16 cellular contexts compared by ENCODE assay signal in the genomic region with DNA sequence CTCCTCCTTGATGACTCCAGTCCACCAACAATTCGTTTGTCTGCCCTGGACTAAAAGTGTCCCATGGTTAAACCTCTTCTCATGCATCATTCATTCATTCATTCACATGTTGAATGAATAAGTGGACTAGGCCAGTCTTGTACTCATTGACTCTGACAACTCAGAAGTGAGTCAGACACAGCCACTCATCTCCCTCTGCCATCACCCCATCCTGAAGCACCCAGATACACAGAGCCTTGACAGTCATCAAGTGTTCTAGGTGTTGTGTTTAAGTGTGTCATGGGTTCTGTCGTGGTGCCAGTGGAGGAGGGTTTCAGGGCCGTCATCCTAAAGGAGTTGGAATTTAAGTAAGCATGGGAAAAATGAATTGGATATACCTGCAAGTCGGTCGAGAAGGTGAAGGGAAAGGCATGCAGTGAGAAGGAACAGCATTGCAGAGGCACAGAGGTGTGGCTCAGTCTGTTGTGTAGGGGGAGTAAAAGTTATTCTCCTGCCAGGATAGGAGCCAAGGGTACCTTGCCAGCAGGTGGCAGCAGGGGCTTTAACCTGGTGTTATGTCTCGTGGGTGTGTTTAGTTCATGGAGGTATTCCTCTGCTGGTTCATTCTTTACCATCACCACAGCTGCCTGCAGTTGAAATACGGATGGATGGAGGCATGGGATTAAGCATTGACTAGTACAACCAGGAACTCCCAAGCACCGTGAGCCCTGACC. TPM values are rescaled to one million over a fixed set of nuclear protein-coding genes. Genes with fewer than 3 reads are reported as not detected.
A peak's percentile ranks its signal among the peaks of the same experiment; 100 is the strongest.
DNase-seq lines count a peak whose midpoint lies in the region; ATAC-seq, FAIRE-seq and TF ChIP-seq lines count a peak whose summit lies in the region.
"Had no signal": no experiment of that assay in that cellular context is flagged by ENCODE, and none has a peak within 500 bp of the region (broad histone marks: within the 10 kb centered on the region; RNA-seq: fewer than 3 reads in every experiment).

No MANE protein-coding gene starts in this region.

- H3K27ac Mint-ChIP-seq in HFFc6, result peak overlapping the region; percentile 4; the same call in 1 of the 2 replicates
- H3K27ac Mint-ChIP-seq: stimulated activated naive CD8-positive, alpha-beta T cell treated with anti-CD3 and anti-CD28 coated beads, Interleukin-15, Interleukin-2, amounts not matched to agents 100 ng/mL and 50 ng/mL, for 24 hours had no signal

- dilution Hi-C loops in keratinocyte (cut with MboI; ENCODE audit: extremely low pct_ligation_motif_present, low sequenced_read_pairs), result no loop called here

- no peak overlapping the region for H2AFZ ChIP-seq in keratinocyte (ENCODE audit: control insufficient read depth, low read length)

- TF ChIP-seq CTCF in HFFc6 (IDR thresholded peaks at IDR 0.05), result no peak; the same call in 1 of the 2 replicates
- peak in 1 of 3 experiments; percentile 38 for TF ChIP-seq CTCF in keratinocyte (optimal IDR thresholded peaks at IDR 0.05 in 1 of 3, IDR thresholded peaks at IDR 0.05 in 1 of 3, conservative IDR thresholded peaks at IDR 0.05 in 1 of 3; ENCODE audit: extremely low read depth in 1 of 3, insufficient read depth in 2 of 3, low read length in 3 of 3)

- FAIRE-seq in keratinocyte (lab: Jason Lieb, UNC), result peak; percentile 64

- no peaks in the 10 kb centered on the region for H3K36me3 ChIP-seq in keratinocyte (ENCODE audit: control insufficient read depth in 2 of 2, extremely low read depth in 1 of 2, insufficient read depth in 2 of 2, low read length in 2 of 2)
- H3K36me3 ChIP-seq: Peyer's patch had no signal

- no peaks in the 10 kb centered on the region for H4K20me1 ChIP-seq in keratinocyte (ENCODE audit: control insufficient read depth, extremely low read depth, insufficient read depth, low read length)

- DNase-seq in DMS 273 (lab: John Stamatoyannopoulos, UW; ENCODE audit: unreplicated experiment) (peak; percentile 7), DMS 273 treated with DMSO at 0.1 percent for 48 hours (lab: John Stamatoyannopoulos, UW) (no peak), HFFc6 (peak; percentile 13), keratinocyte (ENCODE audit: low read depth, low spot score) (peak; percentile 9), T-helper 2 cell (no peak)
- DNase-seq in activated CD4-positive, alpha-beta T cell treated with anti-CD3 and anti-CD28 coated beads, Interleukin-2, amount 50 U/mL, for 4 hours, result peak; percentile 30 to 40
- no peak for DNase-seq in NK-92 treated with Interleukin-12 subunit alpha and Interleukin-12 subunit beta, amount 100 ng/mL, for 24 hours (lab: John Stamatoyannopoulos, UW)
- DNase-seq: amniotic stem cell, NCI-H187, Peyer's patch had no signal

- no peaks in the 10 kb centered on the region for H3K9me1 ChIP-seq in keratinocyte (ENCODE audit: control insufficient read depth, extremely low read depth, insufficient read depth, low read length)

- H3K9me3 Mint-ChIP-seq in HFFc6, result no peaks in the 10 kb centered on the region
- H3K9me3 Mint-ChIP-seq: stimulated activated naive CD8-positive, alpha-beta T cell treated with anti-CD3 and anti-CD28 coated beads, Interleukin-15, Interleukin-2, amounts not matched to agents 100 ng/mL and 50 ng/mL, for 24 hours had no signal

- H3K9me3 ChIP-seq in keratinocyte (ENCODE audit: control insufficient read depth, low read depth, low read length), result no peaks in the 10 kb centered on the region
- H3K9me3 ChIP-seq: Peyer's patch had no signal

- no peak for ATAC-seq in HG02642 (IDR thresholded peaks at IDR 0.05; ENCODE audit: poor library complexity, unreplicated experiment)

- peaks cover 5% of the 10 kb centered on the region for H3K27me3 Mint-ChIP-seq in HFFc6 (ENCODE audit: insufficient read depth)
- H3K27me3 Mint-ChIP-seq: stimulated activated naive CD8-positive, alpha-beta T cell treated with anti-CD3 and anti-CD28 coated beads, Interleukin-15, Interleukin-2, amounts not matched to agents 100 ng/mL and 50 ng/mL, for 24 hours had no signal

- no peak overlapping the region for H3K4me3 Mint-ChIP-seq in HFFc6
- H3K4me3 Mint-ChIP-seq: stimulated activated naive CD8-positive, alpha-beta T cell treated with anti-CD3 and anti-CD28 coated beads, Interleukin-15, Interleukin-2, amounts not matched to agents 100 ng/mL and 50 ng/mL, for 24 hours had no signal

- H3K4me3 ChIP-seq in keratinocyte (ENCODE audit: control insufficient read depth in 2 of 3, extremely low read depth in 1 of 3, insufficient read depth in 2 of 3, low read depth in 1 of 3, low read length in 3 of 3), result no peak overlapping the region
- H3K4me3 ChIP-seq: Peyer's patch, smooth muscle cell had no signal

- H3K27me3 ChIP-seq in keratinocyte (ENCODE audit: control insufficient read depth, extremely low read depth, insufficient read depth, low read length), result no peaks in the 10 kb centered on the region
- H3K27me3 ChIP-seq: Peyer's patch had no signal

- no peaks in the 10 kb centered on the region for H3K4me1 ChIP-seq in keratinocyte (ENCODE audit: control insufficient read depth, extremely low read depth, insufficient read depth, low read length)
- H3K4me1 ChIP-seq: Peyer's patch had no signal

- H3K36me3 Mint-ChIP-seq in HFFc6 (ENCODE audit: low read depth), result no peaks in the 10 kb centered on the region

- H3K4me2 ChIP-seq in keratinocyte (ENCODE audit: control insufficient read depth, extremely low read depth, insufficient read depth, low read depth, low read length), result no peak overlapping the region
- H3K4me2 ChIP-seq: smooth muscle cell had no signal

- H3K9ac ChIP-seq in keratinocyte (ENCODE audit: control insufficient read depth, extremely low read depth, insufficient read depth, low read length), result no peak overlapping the region

- H3K79me2 ChIP-seq in keratinocyte (ENCODE audit: control insufficient read depth, insufficient read depth, low read length), result no peaks in the 10 kb centered on the region

- H3K27ac ChIP-seq in keratinocyte (ENCODE audit: control insufficient read depth, insufficient read depth, low read length), result no peak overlapping the region
- H3K27ac ChIP-seq: Peyer's patch, VCaP had no signal

- H3K4me1 Mint-ChIP-seq in HFFc6 (ENCODE audit: low read depth), result peaks cover 16% of the 10 kb centered on the region

RNA-seq across cellular contexts. Expression of a gene that starts 18.3 kb away (rescaled TPM):
- total RNA-seq in HFFc6 (2021; fragmentation: NEBNext Ultra II Directional; extraction: Animal tissue kit (Norgen Biotek cat#: 25700)), result 100 to 1,000 TPM; 205 to 244 (median 226) TPM
- polyA plus RNA-seq in keratinocyte, result 77.5 to 116 TPM (median 85.9 TPM) in 3 replicates
- polyA plus RNA-seq in keratinocyte (2011; ENCODE audit: low read depth), result 22.9 TPM
- 48.8 and 54.4 TPM in 2 replicates for polyA plus RNA-seq in keratinocyte (2011; cell fraction: cytosol; rRNA removed)
- polyA plus RNA-seq in keratinocyte (2011; cell fraction: nucleus; rRNA removed), result 117 and 144 TPM in 2 replicates
- 40.8 and 102 TPM in 2 replicates for polyA plus RNA-seq in keratinocyte (2012; ENCODE audit: low replicate concordance)
- polyA minus RNA-seq in keratinocyte, result 35.0 to 47.7 TPM (median 42.2 TPM) in 3 replicates
- 35.5 TPM for polyA minus RNA-seq in keratinocyte (2011; cell fraction: cytosol; rRNA and poly(A)+ RNA removed)
- polyA minus RNA-seq in keratinocyte (2011; cell fraction: nucleus; rRNA and poly(A)+ RNA removed), result 41.6 and 70.7 TPM in 2 replicates

RNA-seq across cellular contexts. Expression of a gene that starts 27.8 kb away (rescaled TPM):
- total RNA-seq in HFFc6 (2021; fragmentation: NEBNext Ultra II Directional; extraction: Animal tissue kit (Norgen Biotek cat#: 25700)), result not detected
- 0.01 TPM in 1 of 3 replicates, not detected in the others for polyA plus RNA-seq in keratinocyte
- not detected for polyA plus RNA-seq in keratinocyte (2011; ENCODE audit: low read depth)
- 0.01 TPM in 1 of 2 replicates, not detected in the other for polyA plus RNA-seq in keratinocyte (2011; cell fraction: cytosol; rRNA removed)
- not detected in 2 replicates for polyA plus RNA-seq in keratinocyte (2011; cell fraction: nucleus; rRNA removed)
- polyA plus RNA-seq in keratinocyte (2012; ENCODE audit: low replicate concordance), result not detected in 2 replicates
- polyA minus RNA-seq in keratinocyte, result 0.07 TPM in 1 of 3 replicates, not detected in the others
- not detected for polyA minus RNA-seq in keratinocyte (2011; cell fraction: cytosol; rRNA and poly(A)+ RNA removed)
- polyA minus RNA-seq in keratinocyte (2011; cell fraction: nucleus; rRNA and poly(A)+ RNA removed), result not detected in 2 replicates
- total RNA-seq: A172, Peyer's patch, smooth muscle cell had no signal
- polyA plus RNA-seq: neural cell, smooth muscle cell had no signal

Comparison
In these comparisons a context has a peak if more than half of its experiments do, and no peak if none do; other contexts are left out.
1. DNase-seq: peak in DMS 273 (single experiment), HFFc6 (single experiment), activated CD4-positive, alpha-beta T cell treated with anti-CD3 and anti-CD28 coated beads, Interleukin-2, amount 50 U/mL, for 4 hours (2 of 2) and keratinocyte (single experiment); none in DMS 273 treated with DMSO at 0.1 percent for 48 hours (single experiment), T-helper 2 cell (0 of 5) and NK-92 treated with Interleukin-12 subunit alpha and Interleukin-12 subunit beta, amount 100 ng/mL, for 24 hours (single experiment).